9 cellular contexts compared by ENCODE assay signal in genomic region chr15:92101706-92102434, GRCh38.
A peak's percentile ranks its signal among the peaks of the same experiment; 100 is the strongest.
DNase-seq lines count a peak whose midpoint lies in the region; ATAC-seq lines count a peak whose summit lies in the region.
"Had no signal": no experiment of that assay in that cellular context is flagged by ENCODE, and none has a peak within 500 bp of the region (broad histone marks: within the 10 kb centered on the region; RNA-seq: fewer than 3 reads in every experiment).

No MANE protein-coding gene starts in this region.

- DNase-seq in germinal center (ENCODE audit: low spot score) (peak; percentile 48), Ammon's horn (ENCODE audit: low spot score) (no peak), SKM-1 (lab: John Stamatoyannopoulos, UW; ENCODE audit: unreplicated experiment) (no peak)
- DNase-seq: IMR-90 had no signal

- ATAC-seq in GM18907 (IDR thresholded peaks at IDR 0.05; ENCODE audit: unreplicated experiment) (peak; percentile 52), GM21619 (IDR thresholded peaks at IDR 0.05; ENCODE audit: unreplicated experiment) (peak; percentile 52), HG03521 (IDR thresholded peaks at IDR 0.05; ENCODE audit: unreplicated experiment) (peak; percentile 45), HG02763 (IDR thresholded peaks at IDR 0.05; ENCODE audit: unreplicated experiment) (no peak), HG03039 (IDR thresholded peaks at IDR 0.05; ENCODE audit: unreplicated experiment) (no peak)

Comparison
In these comparisons a context has a peak if more than half of its experiments do, and no peak if none do; other contexts are left out.
1. ATAC-seq: peak in GM18907 (single experiment), GM21619 (single experiment) and HG03521 (single experiment); none in HG02763 (single experiment) and HG03039 (single experiment).